16 cellular contexts compared by ENCODE assay signal in the genomic region with DNA sequence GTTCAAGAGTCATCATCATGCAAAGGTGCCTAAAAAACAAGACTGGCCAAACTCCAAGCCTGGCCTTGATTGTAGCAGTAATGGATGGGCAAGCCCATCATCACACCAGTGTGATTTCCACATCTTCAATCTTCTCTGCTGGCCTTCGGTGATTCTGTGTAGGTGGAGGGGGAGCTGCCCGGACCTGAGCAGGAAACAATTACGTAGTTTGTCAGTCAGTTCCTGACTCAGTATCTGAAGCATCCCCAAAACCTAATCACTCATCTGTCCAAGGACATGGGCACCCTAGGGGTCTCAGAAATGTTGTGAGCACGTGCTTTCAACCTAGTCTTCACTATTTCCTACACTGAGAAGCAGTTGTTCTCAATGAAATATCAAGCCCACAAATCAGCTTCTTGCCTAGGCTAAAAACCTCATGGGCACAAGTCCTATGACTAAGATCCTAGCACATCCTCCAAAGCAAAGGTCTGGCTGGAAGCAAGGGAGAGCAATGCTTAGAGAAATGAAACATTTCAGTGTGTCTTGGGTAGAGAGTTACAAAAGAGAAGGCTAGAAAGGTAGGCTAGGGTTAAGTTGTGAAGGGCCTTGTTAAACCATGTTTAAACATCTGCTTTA. TPM values are rescaled to one million over a fixed set of nuclear protein-coding genes. Genes with fewer than 3 reads are reported as not detected.
A peak's percentile ranks its signal among the peaks of the same experiment; 100 is the strongest.
DNase-seq lines count a peak whose midpoint lies in the region; ATAC-seq, FAIRE-seq and TF ChIP-seq lines count a peak whose summit lies in the region.
"Had no signal": no experiment of that assay in that cellular context is flagged by ENCODE, and none has a peak within 500 bp of the region (broad histone marks: within the 10 kb centered on the region; RNA-seq: fewer than 3 reads in every experiment).

No MANE protein-coding gene starts in this region.

- FAIRE-seq in astrocyte (lab: Jason Lieb, UNC) = no peak
- FAIRE-seq: D721Med, frontal cortex had no signal

- 53% methylated on average over 2 of the region's 4 CpGs for WGBS in right lobe of liver (ENCODE audit: insufficient coverage, low coverage, low lambda C conversion rate, missing lambda C conversion rate)

- H3K27me3 ChIP-seq in right atrium auricular region = no peaks in the 10 kb centered on the region
- no peaks in the 10 kb centered on the region for H3K27me3 ChIP-seq in astrocyte (ENCODE audit: insufficient read depth, low read length)
- no peaks in the 10 kb centered on the region for H3K27me3 ChIP-seq in right lobe of liver

- no peak overlapping the region for H3K4me3 ChIP-seq in right atrium auricular region
- no peak overlapping the region for H3K4me3 ChIP-seq in astrocyte (ENCODE audit: insufficient read depth, low read depth, low read length)
- H3K4me3 ChIP-seq in right lobe of liver = no peak overlapping the region

- H3K9me3 ChIP-seq in right atrium auricular region = no peaks in the 10 kb centered on the region
- H3K9me3 ChIP-seq in astrocyte (ENCODE audit: insufficient read depth, low read depth, low read length) = no peaks in the 10 kb centered on the region
- H3K9me3 ChIP-seq in right lobe of liver = no peaks in the 10 kb centered on the region

- H3K27me3 Mint-ChIP-seq in astrocyte (ENCODE audit: low read depth, unreplicated experiment) (no peaks in the 10 kb centered on the region), naive B cell (no peaks in the 10 kb centered on the region)
- H3K27me3 Mint-ChIP-seq: activated naive CD8-positive, alpha-beta T cell treated with anti-CD3 and anti-CD28 coated beads for 36 hours had no signal

- TF ChIP-seq CTCF in right atrium auricular region (IDR thresholded peaks at IDR 0.05) (no peak), astrocyte (IDR thresholded peaks at IDR 0.05; ENCODE audit: insufficient read depth, low read depth, low read length) (no peak), right lobe of liver (IDR thresholded peaks at IDR 0.05) (no peak)

- no peak for DNase-seq in right atrium auricular region (ENCODE audit: low spot score)
- DNase-seq in cardiac septum (ENCODE audit: low spot score) = no peak
- DNase-seq in astrocyte (ENCODE audit: low read depth) = peak; percentile 57
- no peak for DNase-seq in naive B cell
- no peak for DNase-seq in right lobe of liver
- DNase-seq in EL = no peak
- DNase-seq in Kasumi-1 (lab: John Stamatoyannopoulos, UW) = no peak
- no peak for DNase-seq in stimulated activated CD4-positive, alpha-beta T cell treated with anti-CD3 and anti-CD28 coated beads, Interleukin-2, amount 100 ng/mL, for 24 hours
- DNase-seq: activated naive CD8-positive, alpha-beta T cell treated with anti-CD3 and anti-CD28 coated beads for 36 hours; Karpas-422; NCI-H1417 treated with DMSO at 0.1 percent for 48 hours; NCI-H345 had no signal

- H3K4me2 ChIP-seq in astrocyte (ENCODE audit: low read length) = peak overlapping the region; percentile 3

- ATAC-seq in naive B cell (ENCODE audit: low read depth in 2 of 2) = no peak
- ATAC-seq in right lobe of liver = no peak

- H3K4me1 ChIP-seq in right atrium auricular region = peaks cover 0 to 59% of the 10 kb centered on the region in 2 donors
- peaks cover 17% of the 10 kb centered on the region for H3K4me1 ChIP-seq in astrocyte (ENCODE audit: insufficient read depth, low read length)
- H3K4me1 ChIP-seq in right lobe of liver = no peaks in the 10 kb centered on the region

- H3K9me3 Mint-ChIP-seq in astrocyte (ENCODE audit: unreplicated experiment) (no peaks in the 10 kb centered on the region), naive B cell (no peaks in the 10 kb centered on the region)
- H3K9me3 Mint-ChIP-seq: activated naive CD8-positive, alpha-beta T cell treated with anti-CD3 and anti-CD28 coated beads for 36 hours; nephron had no signal

- H3K4me1 Mint-ChIP-seq in astrocyte (ENCODE audit: low read depth, unreplicated experiment) (peaks cover 15% of the 10 kb centered on the region), naive B cell (peaks cover 5 to 12% (median 8%) of the 10 kb centered on the region in 3 donors)

- H3K27ac ChIP-seq in right atrium auricular region (peak overlapping the region; percentile 9 to 39), astrocyte (ENCODE audit: low read depth, low read length) (no peak overlapping the region), right lobe of liver (no peak overlapping the region)
- H3K27ac ChIP-seq: HL-60 had no signal

- H3K36me3 Mint-ChIP-seq in astrocyte (ENCODE audit: low read depth, unreplicated experiment) (no peaks in the 10 kb centered on the region), naive B cell (peaks cover 26 to 35% of the 10 kb centered on the region in 2 donors)
- H3K36me3 Mint-ChIP-seq: activated naive CD8-positive, alpha-beta T cell treated with anti-CD3 and anti-CD28 coated beads for 36 hours had no signal

- no peak overlapping the region for H3K9ac ChIP-seq in astrocyte (ENCODE audit: low read length)

- H2AFZ ChIP-seq in astrocyte (ENCODE audit: low read depth, low read length) = no peak overlapping the region

- H3K27ac Mint-ChIP-seq in astrocyte (ENCODE audit: unreplicated experiment) = peak overlapping the region; percentile 70
- peak overlapping the region in 5 of 6 donors; percentile 11 to 65 (median 30) for H3K27ac Mint-ChIP-seq in naive B cell
- H3K27ac Mint-ChIP-seq: activated naive CD8-positive, alpha-beta T cell treated with anti-CD3 and anti-CD28 coated beads for 36 hours had no signal

- H4K20me1 ChIP-seq in astrocyte (ENCODE audit: insufficient read depth, low read length) = no peaks in the 10 kb centered on the region

- intact Hi-C loops in cardiac septum (cut with DNase I) = no loop called here
- intact Hi-C loops in right lobe of liver (cut with DNase I) = loop anchor here (5.0 to 10.0 kb wide), 2 partner anchors 344 to 406 kb away; no protein-coding TSS in a partner anchor

- H3K4me3 Mint-ChIP-seq in astrocyte (ENCODE audit: unreplicated experiment) = no peak overlapping the region
- H3K4me3 Mint-ChIP-seq in naive B cell = no peak overlapping the region
- H3K4me3 Mint-ChIP-seq: activated naive CD8-positive, alpha-beta T cell treated with anti-CD3 and anti-CD28 coated beads for 36 hours; nephron had no signal

- H3K36me3 ChIP-seq in right atrium auricular region (peaks cover 56% of the 10 kb centered on the region), astrocyte (ENCODE audit: insufficient read depth, low read length) (peaks cover 6% of the 10 kb centered on the region), right lobe of liver (peaks cover 0 to 55% (median 13%) of the 10 kb centered on the region in 4 donors)

- H3K79me2 ChIP-seq in astrocyte (ENCODE audit: insufficient read depth, low read length) = no peaks in the 10 kb centered on the region

- TF ChIP-seq POLR2A in right lobe of liver (IDR thresholded peaks at IDR 0.05) = no peak

RNA-seq across cellular contexts. Expression of gene ATG16L2, which starts 24.6 kb away (rescaled TPM):
- total RNA-seq in right atrium auricular region (10 to 100 TPM in 1 of 2 donors, 1 to 10 TPM in 1; 9.0 to 10.0 TPM), cardiac septum (21.4 TPM), astrocyte (9.6 and 11.7 TPM in 2 replicates), right lobe of liver (10 to 100 TPM in 5 of 6 experiments, 1 to 10 TPM in 1; 8.6 to 23.8 (median 15.4) TPM)
- 10 to 100 TPM; 19.1 to 35.5 (median 21.3) TPM for polyA plus RNA-seq in naive B cell (ENCODE audit: low read depth in 6 of 6)

RNA-seq across cellular contexts. Expression of gene STARD10, which starts 45.0 kb away (rescaled TPM):
- total RNA-seq in right atrium auricular region = 100 to 1,000 TPM in 1 of 2 donors, 10 to 100 TPM in 1; 77.0 to 112 TPM
- 45.2 TPM for total RNA-seq in cardiac septum
- total RNA-seq in astrocyte = 38.4 and 42.3 TPM in 2 replicates
- polyA plus RNA-seq in naive B cell (ENCODE audit: low read depth in 6 of 6) = 10 to 100 TPM; 24.3 to 39.2 (median 30.7) TPM
- 100 to 1,000 TPM; 282 to 525 (median 330) TPM for total RNA-seq in right lobe of liver

Comparison
In these comparisons a context has a peak if more than half of its experiments do, and no peak if none do; other contexts are left out.
1. H3K27ac ChIP-seq: peak in right atrium auricular region (2 of 2); none in astrocyte (single experiment) and right lobe of liver (0 of 3).